Comparison of ENCODE assay signal across 9 cellular contexts in genomic region chr16:82655315-82655714, GRCh38.
DNase-seq lines count a peak whose midpoint lies in the region; ATAC-seq lines count a peak whose summit lies in the region.
"Had no signal": no experiment of that assay in that cellular context is flagged by ENCODE, and none has a peak within 500 bp of the region (broad histone marks: within the 10 kb centered on the region; RNA-seq: fewer than 3 reads in every experiment).

No MANE protein-coding gene starts in this region.

- H3K4me3 ChIP-seq in effector memory CD4-positive, alpha-beta T cell (ENCODE audit: insufficient read depth, low read depth, low read length, poor library complexity, severe bottlenecking), result no peak overlapping the region
- H3K4me3 ChIP-seq: A549 had no signal

- peaks cover 75% of the 10 kb centered on the region for H3K4me1 ChIP-seq in effector memory CD4-positive, alpha-beta T cell (ENCODE audit: control insufficient read depth, insufficient read depth, low read length, poor library complexity, severe bottlenecking)

- peak overlapping the region; percentile 76 for H3K27ac ChIP-seq in effector memory CD4-positive, alpha-beta T cell (ENCODE audit: insufficient read depth, low read length, poor library complexity, severe bottlenecking)

- DNase-seq in activated gamma-delta T cell treated with Interleukin-2 at 50 U/mL for 16 hours (peak; percentile 73), activated gamma-delta T cell (lab: John Stamatoyannopoulos, UW) (no peak), NCI-H2171 (lab: John Stamatoyannopoulos, UW) (no peak)
- DNase-seq in effector memory CD4-positive, alpha-beta T cell, result peak; percentile 66 to 78 (median 70)
- peak; percentile 77 for DNase-seq in stimulated activated CD4-positive, alpha-beta T cell treated with anti-CD3 and anti-CD28 coated beads, Interleukin-15, amount 100 ng/mL, for 24 hours

- H3K36me3 ChIP-seq in effector memory CD4-positive, alpha-beta T cell (ENCODE audit: control insufficient read depth, insufficient read depth, low read length), result no peaks in the 10 kb centered on the region

- no peaks in the 10 kb centered on the region for H3K27me3 ChIP-seq in effector memory CD4-positive, alpha-beta T cell (replicated peaks; ENCODE audit: control insufficient read depth, insufficient read depth, low read length, poor library complexity, severe bottlenecking)

- ATAC-seq in activated CD4-positive, CD25-positive, alpha-beta regulatory T cell treated with anti-CD3 and anti-CD28 coated beads, Interleukin-2, amount 50 U/mL, for 24 hours, result peak; percentile 58 to 68
- ATAC-seq in GM18519 (IDR thresholded peaks at IDR 0.05; ENCODE audit: low FRiP score, unreplicated experiment) (no peak), GM19328 (IDR thresholded peaks at IDR 0.05; ENCODE audit: unreplicated experiment) (no peak)
- ATAC-seq: A549 had no signal

- no peaks in the 10 kb centered on the region for H3K9me3 ChIP-seq in effector memory CD4-positive, alpha-beta T cell (ENCODE audit: control insufficient read depth, low read length)
- H3K9me3 ChIP-seq: A549 had no signal

Comparison
In these comparisons a context has a peak if more than half of its experiments do, and no peak if none do; other contexts are left out.
1. DNase-seq: peak in activated gamma-delta T cell treated with Interleukin-2 at 50 U/mL for 16 hours (single experiment), effector memory CD4-positive, alpha-beta T cell (3 of 3) and stimulated activated CD4-positive, alpha-beta T cell treated with anti-CD3 and anti-CD28 coated beads, Interleukin-15, amount 100 ng/mL, for 24 hours (single experiment); none in activated gamma-delta T cell (single experiment) and NCI-H2171 (single experiment).
2. ATAC-seq: peak in activated CD4-positive, CD25-positive, alpha-beta regulatory T cell treated with anti-CD3 and anti-CD28 coated beads, Interleukin-2, amount 50 U/mL, for 24 hours (2 of 2); none in GM18519 (single experiment) and GM19328 (single experiment).